26 cellular contexts compared by ENCODE assay signal in the genomic region with DNA sequence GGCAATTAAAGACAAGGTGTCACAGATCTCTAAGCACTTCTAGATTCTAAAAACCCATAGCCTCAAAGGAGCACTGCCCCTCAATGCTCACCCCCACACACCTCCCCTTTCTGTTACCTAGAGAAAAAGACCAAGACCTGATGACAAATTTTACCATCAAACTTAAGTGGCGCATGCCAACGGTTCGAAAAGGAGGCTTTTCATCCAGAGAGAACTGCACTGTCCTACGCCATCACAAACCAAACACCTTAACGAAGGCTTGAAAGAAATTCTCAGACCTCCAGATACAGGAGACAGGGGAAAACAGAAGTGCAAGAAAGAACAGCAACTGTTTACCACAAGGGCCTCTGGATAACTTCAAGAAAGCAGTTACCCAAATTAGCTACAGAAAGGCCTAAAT. TPM values are rescaled to one million over a fixed set of nuclear protein-coding genes. Genes with fewer than 3 reads are reported as not detected.
A peak's percentile ranks its signal among the peaks of the same experiment; 100 is the strongest.
DNase-seq lines count a peak whose midpoint lies in the region; ATAC-seq, FAIRE-seq and TF ChIP-seq lines count a peak whose summit lies in the region.
"Had no signal": no experiment of that assay in that cellular context is flagged by ENCODE, and none has a peak within 500 bp of the region (broad histone marks: within the 10 kb centered on the region; RNA-seq: fewer than 3 reads in every experiment).

No MANE protein-coding gene starts in this region.

- BruUV-seq in K562 (replicated peaks; lab: Mats Ljungman, UMichigan) = no TSS peak

- H3K27me3 Mint-ChIP-seq in T-helper 1 cell treated with Interleukin-12 subunit alpha and Interleukin-12 subunit beta and Interleukin-4 antibody, amounts not matched to agents 30 μg/mL and 1 μg/mL, for 36 hours (ENCODE audit: low read depth) = no peaks in the 10 kb centered on the region
- peaks cover 4% of the 10 kb centered on the region for H3K27me3 Mint-ChIP-seq in neural progenitor cell (ENCODE audit: insufficient read depth, low read depth)
- H3K27me3 Mint-ChIP-seq: naive thymus-derived CD8-positive, alpha-beta T cell; T-helper 17 cell had no signal

- H3K27ac ChIP-seq in K562 (ENCODE audit: extremely low read depth, low read depth, low read length) (peak overlapping the region; percentile 97), neural progenitor cell (peak overlapping the region; percentile 42)
- H3K27ac ChIP-seq: esophagus squamous epithelium, gastroesophageal sphincter, SJSA1, transverse colon had no signal

- H3K4me3 ChIP-seq in K562 (peak overlapping the region; percentile 65; the same call in 1 of the 2 replicates), neural progenitor cell (no peak overlapping the region)
- H3K4me3 ChIP-seq: esophagus squamous epithelium, gastroesophageal sphincter, SJSA1, transverse colon had no signal

- peaks cover 4% of the 10 kb centered on the region for H3K9me3 Mint-ChIP-seq in T-helper 1 cell treated with Interleukin-12 subunit alpha and Interleukin-12 subunit beta and Interleukin-4 antibody, amounts not matched to agents 30 μg/mL and 1 μg/mL, for 36 hours
- H3K9me3 Mint-ChIP-seq in neural progenitor cell = peaks cover 3% of the 10 kb centered on the region

- in situ Hi-C loops in K562 (cut with MboI) = loop anchor here (25.0 kb wide), 1 partner anchor 214 kb away; the partner anchor contains the start of gene TTL

- H3K9ac ChIP-seq in K562 (ENCODE audit: insufficient read depth in 1 of 2, low read depth in 2 of 2, low read length in 2 of 2) = peak overlapping the region; percentile 50 to 98; a peak in 3 of 4 replicates
- H3K9ac ChIP-seq in neural progenitor cell = no peak overlapping the region

- H3K79me2 ChIP-seq in K562 (ENCODE audit: control insufficient read depth, insufficient read depth, low read length) (peaks cover 20% of the 10 kb centered on the region; the same call in 2 of the 3 replicates), neural progenitor cell (ENCODE audit: low read depth) (peaks cover 32% of the 10 kb centered on the region)

- no peaks in the 10 kb centered on the region for H4K20me1 ChIP-seq in K562 (replicated peaks; ENCODE audit: control insufficient read depth, insufficient read depth, low read length)
- H4K20me1 ChIP-seq in neural progenitor cell (ENCODE audit: low read depth) = no peaks in the 10 kb centered on the region

- DNase-seq in T-helper 1 cell = no peak
- DNase-seq in K562 (ENCODE audit: extremely low read depth in 1 of 4, low spot score in 3 of 4) = peak in 1 of 4 experiments; percentile 53
- DNase-seq in neural progenitor cell (ENCODE audit: low spot score) = no peak
- no peak for DNase-seq in stimulated activated CD4-positive, alpha-beta T cell treated with anti-CD3 and anti-CD28 coated beads, Interleukin-2, amount 100 ng/mL, for 48 hours
- no peak for DNase-seq in medulla oblongata (ENCODE audit: extremely low spot score)
- DNase-seq in NCI-H2081 treated with DMSO at 0.1 percent for 48 hours (lab: John Stamatoyannopoulos, UW) = no peak
- DNase-seq: activated CD4-positive, alpha-beta T cell treated with anti-CD3 and anti-CD28 coated beads, Interleukin-2, amount 50 U/mL, for 48 hours; BE2C; DMS 273 treated with DMSO at 0.1 percent for 48 hours; effector memory CD4-positive, alpha-beta T cell; esophagus squamous epithelium; kidney glomerular epithelial cell; mammary epithelial cell; naive thymus-derived CD8-positive, alpha-beta T cell; NCI-H1436 treated with DMSO at 0.1 percent for 48 hours; NCI-H774; PC-3; stimulated activated CD4-positive, alpha-beta T cell treated with anti-CD3 and anti-CD28 coated beads, Interleukin-2, amount 100 ng/mL, for 24 hours; stimulated activated naive CD8-positive, alpha-beta T cell treated with anti-CD3 and anti-CD28 coated beads, Interleukin-15, Interleukin-2, amounts not matched to agents 100 U/mL and 50 U/mL, for 24 hours; T-helper 17 cell; transverse colon had no signal

- POLR2A ChIA-PET in K562 (lab: Yijun Ruan, JAX) = interaction anchor here (1.1 to 2.4 kb wide), 5 partner anchors 9 to 178 kb away, joined by 3 to 16 read pairs (median 4); partner anchors contain the start of gene ZC3H8

- H3K4me3 Mint-ChIP-seq in T-helper 1 cell treated with Interleukin-12 subunit alpha and Interleukin-12 subunit beta and Interleukin-4 antibody, amounts not matched to agents 30 μg/mL and 1 μg/mL, for 36 hours = peak overlapping the region; percentile 21
- H3K4me3 Mint-ChIP-seq in neural progenitor cell = peak overlapping the region; percentile 29
- H3K4me3 Mint-ChIP-seq: T-helper 17 cell had no signal

- FAIRE-seq in G401.6 (lab: Jason Lieb, UNC) = peak; percentile 11
- no peak for FAIRE-seq in K562 (lab: Jason Lieb, UNC)
- FAIRE-seq: HepG2 had no signal

- peak overlapping the region; percentile 94 for H2AFZ ChIP-seq in K562 (ENCODE audit: low read depth, low read length)
- no peak overlapping the region for H2AFZ ChIP-seq in neural progenitor cell (replicated peaks)

- CTCF ChIA-PET in K562 (lab: Yijun Ruan, JAX; ENCODE audit: low intra/inter-chr PET ratio) = no interaction called here

- TF ChIP-seq CTCF in K562 (IDR thresholded peaks at IDR 0.05 in 2 of 3, conservative IDR thresholded peaks at IDR 0.05 in 1 of 3; ENCODE audit: insufficient read depth in 2 of 3, low read depth in 1 of 3, low read length in 3 of 3) (no peak), neural progenitor cell (IDR thresholded peaks at IDR 0.05) (no peak)

- no peak for TF ChIP-seq POLR2A in K562 (conservative IDR thresholded peaks at IDR 0.05)

- peaks cover 9 to 16% of the 10 kb centered on the region in 2 experiments for H3K4me1 ChIP-seq in K562 (replicated peaks in 1 of 2; ENCODE audit: control insufficient read depth in 2 of 2, insufficient read depth in 2 of 2, low read length in 2 of 2)
- H3K4me1 ChIP-seq in neural progenitor cell = peaks cover 24% of the 10 kb centered on the region
- H3K4me1 ChIP-seq: BE2C, SJSA1 had no signal

- H3K36me3 Mint-ChIP-seq in T-helper 1 cell treated with Interleukin-12 subunit alpha and Interleukin-12 subunit beta and Interleukin-4 antibody, amounts not matched to agents 30 μg/mL and 1 μg/mL, for 36 hours (ENCODE audit: low read depth) = peaks cover 3% of the 10 kb centered on the region
- no peaks in the 10 kb centered on the region for H3K36me3 Mint-ChIP-seq in neural progenitor cell

- WGBS in K562 (ENCODE audit: insufficient coverage, low coverage, missing lambda C conversion rate) = 30% methylated on average over 5 of the region's 5 CpGs

- H3K36me3 ChIP-seq in K562 (ENCODE audit: control insufficient read depth, insufficient read depth, low read length) = no peaks in the 10 kb centered on the region
- no peaks in the 10 kb centered on the region for H3K36me3 ChIP-seq in neural progenitor cell
- H3K36me3 ChIP-seq: BE2C, esophagus squamous epithelium, gastroesophageal sphincter, transverse colon had no signal

- no peak for TF ChIP-seq RAD21 in K562 (CRISPR knock-in tag; conservative IDR thresholded peaks at IDR 0.05 in 1 of 2, IDR thresholded peaks at IDR 0.05 in 1 of 2)

- TF ChIP-seq EP300 in K562 (IDR thresholded peaks at IDR 0.05; ENCODE audit: low read length) = no peak

- peak; percentile 9 for ATAC-seq in K562
- ATAC-seq: gastroesophageal sphincter; HepG2; naive thymus-derived CD8-positive, alpha-beta T cell; PC-3; stimulated activated naive CD8-positive, alpha-beta T cell treated with anti-CD3 and anti-CD28 coated beads, Interleukin-15, Interleukin-2, amounts not matched to agents 100 U/mL and 50 U/mL, for 24 hours; T-helper 17 cell had no signal

- H3K9me3 ChIP-seq in K562 (replicated peaks; ENCODE audit: control insufficient read depth, insufficient read depth, low read depth, low read length) (peaks cover 7% of the 10 kb centered on the region; the same call in 1 of the 2 replicates), neural progenitor cell (ENCODE audit: low read depth) (no peaks in the 10 kb centered on the region)
- H3K9me3 ChIP-seq: BE2C, esophagus squamous epithelium, gastroesophageal sphincter, SJSA1, transverse colon had no signal

- no peak overlapping the region for H3K27ac Mint-ChIP-seq in T-helper 1 cell treated with Interleukin-12 subunit alpha and Interleukin-12 subunit beta and Interleukin-4 antibody, amounts not matched to agents 30 μg/mL and 1 μg/mL, for 36 hours
- no peak overlapping the region for H3K27ac Mint-ChIP-seq in neural progenitor cell

- peak overlapping the region; percentile 74 for H3K4me2 ChIP-seq in K562 (ENCODE audit: insufficient read depth, low read length)
- H3K4me2 ChIP-seq in neural progenitor cell = peak overlapping the region; percentile 75

- no peaks in the 10 kb centered on the region for H3K9me1 ChIP-seq in K562 (ENCODE audit: control insufficient read depth, insufficient read depth, low read length)

- peaks cover 30% of the 10 kb centered on the region for H3F3A ChIP-seq in neural progenitor cell (ENCODE audit: low read depth)

- intact Hi-C loops in K562 (cut with micrococcal nuclease) = no loop called here

- no peaks in the 10 kb centered on the region for H3K27me3 ChIP-seq in K562 (ENCODE audit: control insufficient read depth in 2 of 2, insufficient read depth in 2 of 2, low read length in 2 of 2)
- no peaks in the 10 kb centered on the region for H3K27me3 ChIP-seq in neural progenitor cell
- H3K27me3 ChIP-seq: BE2C, esophagus squamous epithelium, gastroesophageal sphincter, SJSA1, transverse colon had no signal

- peaks cover 11% of the 10 kb centered on the region for H3K4me1 Mint-ChIP-seq in T-helper 1 cell treated with Interleukin-12 subunit alpha and Interleukin-12 subunit beta and Interleukin-4 antibody, amounts not matched to agents 30 μg/mL and 1 μg/mL, for 36 hours (ENCODE audit: low read depth)
- H3K4me1 Mint-ChIP-seq in neural progenitor cell = peaks cover 15% of the 10 kb centered on the region

RNA-seq across cellular contexts. Expression of gene ZC3H6, which starts 2.0 kb away (rescaled TPM):
- total RNA-seq in K562 (2011; cell fraction: chromatin; rRNA removed; ENCODE audit: low replicate concordance) = 2.2 and 7.9 TPM in 2 replicates
- 1.0 and 1.4 TPM in 2 replicates for total RNA-seq in K562 (2011; cell fraction: nucleolus; rRNA removed)
- total RNA-seq in K562 (2011; cell fraction: nucleoplasm; rRNA removed) = 3.1 and 3.6 TPM in 2 replicates
- total RNA-seq in K562 (2014; rRNA removed) (1.3 and 1.6 TPM in 2 replicates), K562 (2014; rRNA removed; fragmentation: Illumina TruSeq; extraction: Trizol) (1.9 and 4.2 TPM in 2 replicates), K562 (2015; rRNA removed; fragmentation: Illumina TruSeq; extraction: Trizol) (1.5 and 1.9 TPM in 2 replicates), K562 (2021) (1.9 and 2.6 TPM in 2 replicates), neural progenitor cell (ENCODE audit: low replicate concordance) (16.0 and 21.7 TPM in 2 replicates)
- polyA plus RNA-seq in K562 (2011; rRNA removed) (1.5 and 2.5 TPM in 2 replicates), K562 (2014; fragmentation: Illumina TruSeq; extraction: Trizol) (1.2 and 2.1 TPM in 2 replicates), K562 (2014; fragmentation: Nextera tagmentation; extraction: Ambion mirVana) (under 1 TPM; 0.45 to 0.53 TPM), K562 (2014; rRNA removed) (1.7 and 2.5 TPM in 2 replicates)
- 0.37 and 1.2 TPM in 2 replicates for polyA plus RNA-seq in K562 (2011; cell fraction: cytosol; rRNA removed)
- 2.2 and 3.8 TPM in 2 replicates for polyA plus RNA-seq in K562 (2011; cell fraction: nucleus; rRNA removed)
- 1.8 and 2.0 TPM in 2 replicates for polyA plus RNA-seq in K562 (2012)
- 1.6 and 4.5 TPM in 2 replicates for polyA minus RNA-seq in K562 (2011; rRNA and poly(A)+ RNA removed)
- polyA minus RNA-seq in K562 (2011; cell fraction: cytosol; rRNA and poly(A)+ RNA removed) = 0.76 and 2.0 TPM in 2 replicates
- 1.1 and 3.6 TPM in 2 replicates for polyA minus RNA-seq in K562 (2011; cell fraction: nucleus; rRNA and poly(A)+ RNA removed)

RNA-seq across cellular contexts. Expression of gene ZC3H8, which starts 18.5 kb away (rescaled TPM):
- total RNA-seq in K562 (2011; cell fraction: chromatin; rRNA removed; ENCODE audit: low replicate concordance) = 27.3 and 80.4 TPM in 2 replicates
- 10.7 and 10.8 TPM in 2 replicates for total RNA-seq in K562 (2011; cell fraction: nucleolus; rRNA removed)
- 15.0 and 17.5 TPM in 2 replicates for total RNA-seq in K562 (2011; cell fraction: nucleoplasm; rRNA removed)
- total RNA-seq in K562 (2014; rRNA removed) (18.6 and 20.3 TPM in 2 replicates), K562 (2014; rRNA removed; fragmentation: Illumina TruSeq; extraction: Trizol) (40.6 and 41.5 TPM in 2 replicates), K562 (2015; rRNA removed; fragmentation: Illumina TruSeq; extraction: Trizol) (29.6 and 33.3 TPM in 2 replicates), K562 (2021) (17.2 and 17.7 TPM in 2 replicates), neural progenitor cell (ENCODE audit: low replicate concordance) (14.2 and 20.3 TPM in 2 replicates)
- polyA plus RNA-seq in K562 (2011; rRNA removed) (9.8 and 11.6 TPM in 2 replicates), K562 (2014; fragmentation: Illumina TruSeq; extraction: Trizol) (24.6 and 31.7 TPM in 2 replicates), K562 (2014; fragmentation: Nextera tagmentation; extraction: Ambion mirVana) (10 to 100 TPM; 26.1 to 27.5 TPM), K562 (2014; rRNA removed) (25.7 and 31.0 TPM in 2 replicates)
- 1.1 and 2.7 TPM in 2 replicates for polyA plus RNA-seq in K562 (2011; cell fraction: cytosol; rRNA removed)
- 8.2 and 8.4 TPM in 2 replicates for polyA plus RNA-seq in K562 (2011; cell fraction: nucleus; rRNA removed)
- 15.0 and 22.0 TPM in 2 replicates for polyA plus RNA-seq in K562 (2012)
- polyA minus RNA-seq in K562 (2011; rRNA and poly(A)+ RNA removed) = 9.2 and 14.5 TPM in 2 replicates
- 4.2 and 4.9 TPM in 2 replicates for polyA minus RNA-seq in K562 (2011; cell fraction: cytosol; rRNA and poly(A)+ RNA removed)
- 4.6 and 10.4 TPM in 2 replicates for polyA minus RNA-seq in K562 (2011; cell fraction: nucleus; rRNA and poly(A)+ RNA removed)
